In the genomic region with DNA sequence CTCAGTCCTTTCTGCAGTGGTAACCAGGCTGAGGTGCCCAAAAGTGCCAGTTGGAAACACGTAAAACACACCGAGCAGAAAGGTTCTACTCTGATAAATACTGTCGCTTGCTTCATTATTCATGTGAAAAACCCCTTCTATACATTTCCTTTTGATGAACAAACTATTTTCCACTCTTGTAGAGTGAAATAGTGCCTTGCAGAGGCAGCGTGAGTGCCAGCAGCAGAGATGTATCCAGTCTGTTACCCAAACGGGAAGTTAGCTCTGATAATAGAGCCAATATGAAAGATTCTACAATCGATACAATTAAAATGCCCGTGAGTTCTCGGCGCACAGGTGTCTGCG, we compare ENCODE assay signal across 9 cellular contexts. TPM values are rescaled to one million over a fixed set of nuclear protein-coding genes. Genes with fewer than 3 reads are reported as not detected.
DNase-seq lines count a peak whose midpoint lies in the region; ATAC-seq, FAIRE-seq and TF ChIP-seq lines count a peak whose summit lies in the region.
"Had no signal": no experiment of that assay in that cellular context is flagged by ENCODE, and none has a peak within 500 bp of the region (broad histone marks: within the 10 kb centered on the region; RNA-seq: fewer than 3 reads in every experiment).

No MANE protein-coding gene starts in this region.

- H3K9me2 ChIP-seq in OCI-LY7 (ENCODE audit: insufficient read depth, low read length) = no peaks in the 10 kb centered on the region

- peak overlapping the region; percentile 82 to 92 (median 87) for H3K4me3 Mint-ChIP-seq in CD8-positive, alpha-beta memory T cell

- dilution Hi-C loops in endothelial cell of umbilical vein (cut with MboI; ENCODE audit: extremely low pct_ligation_motif_present, low sequenced_read_pairs) = no loop called here

- H3K4me2 ChIP-seq in OCI-LY7 (ENCODE audit: low read length) (peak overlapping the region; percentile 56), endothelial cell of umbilical vein (ENCODE audit: insufficient read depth, low read length) (peak overlapping the region; percentile 69)

- CTCF ChIA-PET in CD8-positive, alpha-beta memory T cell (lab: Charles Lee) = no interaction called here
- CTCF ChIA-PET in OCI-LY7 (lab: Charles Lee; ENCODE audit: unreplicated experiment) (no interaction called here), endothelial cell of umbilical vein (lab: Charles Lee) (no interaction called here)

- no peak for ATAC-seq in GM21737 (IDR thresholded peaks at IDR 0.05; ENCODE audit: unreplicated experiment)
- ATAC-seq in mucosa of descending colon = no peak

- intact Hi-C loops in OCI-LY7 (cut with micrococcal nuclease; ENCODE audit: unreplicated experiment) (no loop called here), endothelial cell of umbilical vein (cut with micrococcal nuclease) (loop anchor here (5.0 kb wide), 1 partner anchor 33 kb away; the partner anchor contains the start of gene ABHD16B), mucosa of descending colon (cut with DNase I, micrococcal nuclease) (no loop called here)

- no peaks in the 10 kb centered on the region for H3K79me2 ChIP-seq in OCI-LY7 (ENCODE audit: insufficient read depth, low read depth, low read length)
- no peaks in the 10 kb centered on the region for H3K79me2 ChIP-seq in endothelial cell of umbilical vein (ENCODE audit: control insufficient read depth, insufficient read depth, low read length)

- no peaks in the 10 kb centered on the region for H3K9me1 ChIP-seq in endothelial cell of umbilical vein (replicated peaks; ENCODE audit: control insufficient read depth, extremely low read depth, insufficient read depth, low read length)

- peaks cover 9% of the 10 kb centered on the region for H3K4me1 ChIP-seq in CD8-positive, alpha-beta memory T cell (ENCODE audit: insufficient read depth, low read length)
- H3K4me1 ChIP-seq in OCI-LY7 (ENCODE audit: insufficient read depth, low read length, poor library complexity, severe bottlenecking) = peaks cover 6% of the 10 kb centered on the region
- H3K4me1 ChIP-seq in endothelial cell of umbilical vein (ENCODE audit: control insufficient read depth, extremely low read depth, insufficient read depth, low read length) = peaks cover 7% of the 10 kb centered on the region
- H3K4me1 ChIP-seq in neutrophil (ENCODE audit: control insufficient read depth in 1 of 2, insufficient read depth in 1 of 2, low read depth in 1 of 2, low read length in 1 of 2) = peaks cover 17 to 19% of the 10 kb centered on the region in 2 experiments
- peaks cover 22% of the 10 kb centered on the region for H3K4me1 ChIP-seq in mucosa of descending colon (ENCODE audit: low read depth)

- H3K36me3 Mint-ChIP-seq in CD8-positive, alpha-beta memory T cell = peaks cover 0 to 6% (median 1%) of the 10 kb centered on the region in 3 donors

- no TSS peak for BruUV-seq in OCI-LY7 (replicated peaks; lab: Mats Ljungman, UMichigan)
- BruUV-seq in endothelial cell of umbilical vein (replicated peaks; lab: Mats Ljungman, UMichigan) = no TSS peak

- H4K20me1 ChIP-seq in OCI-LY7 (ENCODE audit: insufficient read depth, low read length) (no peaks in the 10 kb centered on the region), endothelial cell of umbilical vein (replicated peaks; ENCODE audit: control insufficient read depth, extremely low read depth, insufficient read depth, low read length) (no peaks in the 10 kb centered on the region)

- H3K4me3 ChIP-seq in CD8-positive, alpha-beta memory T cell (ENCODE audit: low read length) = no peak overlapping the region
- peak overlapping the region; percentile 51 for H3K4me3 ChIP-seq in OCI-LY7 (ENCODE audit: low read depth, low read length, poor library complexity, severe bottlenecking)
- H3K4me3 ChIP-seq in endothelial cell of umbilical vein (replicated peaks in 1 of 3; ENCODE audit: insufficient read depth in 1 of 3, low read depth in 1 of 3, low read length in 3 of 3) = peak overlapping the region in 2 of 3 experiments; percentile 37 to 46
- peak overlapping the region; percentile 46 to 49 for H3K4me3 ChIP-seq in neutrophil (ENCODE audit: low read depth in 1 of 2, low read length in 1 of 2)
- H3K4me3 ChIP-seq in mucosa of descending colon = no peak overlapping the region

- H3K27me3 Mint-ChIP-seq in CD8-positive, alpha-beta memory T cell = peaks cover 41 to 42% of the 10 kb centered on the region in 2 donors

- H3K36me3 ChIP-seq in CD8-positive, alpha-beta memory T cell (ENCODE audit: insufficient read depth, low read length) = no peaks in the 10 kb centered on the region
- no peaks in the 10 kb centered on the region for H3K36me3 ChIP-seq in OCI-LY7 (ENCODE audit: insufficient read depth, low read length)
- H3K36me3 ChIP-seq in endothelial cell of umbilical vein (ENCODE audit: control insufficient read depth in 2 of 2, extremely low read depth in 1 of 2, insufficient read depth in 2 of 2, low read length in 2 of 2) = no peaks in the 10 kb centered on the region
- H3K36me3 ChIP-seq in neutrophil = no peaks in the 10 kb centered on the region
- no peaks in the 10 kb centered on the region for H3K36me3 ChIP-seq in mucosa of descending colon (ENCODE audit: low read depth)

- no peaks in the 10 kb centered on the region for H3K9me3 ChIP-seq in CD8-positive, alpha-beta memory T cell (ENCODE audit: low read length)
- H3K9me3 ChIP-seq in OCI-LY7 (ENCODE audit: low read length) = no peaks in the 10 kb centered on the region
- H3K9me3 ChIP-seq in endothelial cell of umbilical vein (replicated peaks; ENCODE audit: control insufficient read depth, insufficient read depth, low read length) = no peaks in the 10 kb centered on the region
- H3K9me3 ChIP-seq in neutrophil = no peaks in the 10 kb centered on the region
- H3K9me3 ChIP-seq in mucosa of descending colon = no peaks in the 10 kb centered on the region

- peak overlapping the region; percentile 22; the same call in 1 of the 2 replicates for H2AFZ ChIP-seq in OCI-LY7 (ENCODE audit: low read length)
- H2AFZ ChIP-seq in endothelial cell of umbilical vein (ENCODE audit: low read depth, low read length) = no peak overlapping the region

- no peak for TF ChIP-seq POLR2A in endothelial cell of umbilical vein (IDR thresholded peaks at IDR 0.05; ENCODE audit: low read depth, low read length)

- no peak overlapping the region for H3K27ac ChIP-seq in CD8-positive, alpha-beta memory T cell (ENCODE audit: low read depth, low read length)
- H3K27ac ChIP-seq in OCI-LY7 (ENCODE audit: low read depth, low read length, poor library complexity, severe bottlenecking) (no peak overlapping the region), endothelial cell of umbilical vein (ENCODE audit: insufficient read depth, low read depth, low read length) (no peak overlapping the region), neutrophil (peak overlapping the region; percentile 33)

- peaks cover 24% of the 10 kb centered on the region for H3K27me3 ChIP-seq in CD8-positive, alpha-beta memory T cell (ENCODE audit: insufficient read depth, low read length, poor library complexity, severe bottlenecking)
- H3K27me3 ChIP-seq in endothelial cell of umbilical vein (ENCODE audit: control insufficient read depth in 2 of 2, insufficient read depth in 2 of 2, low read length in 2 of 2) (peaks cover 18 to 32% of the 10 kb centered on the region in 2 experiments), neutrophil (peaks cover 85% of the 10 kb centered on the region)

- peaks cover 0 to 3% (median 0%) of the 10 kb centered on the region in 5 donors for H3K9me3 Mint-ChIP-seq in CD8-positive, alpha-beta memory T cell

- H3K27ac Mint-ChIP-seq in CD8-positive, alpha-beta memory T cell = peak overlapping the region in 2 of 8 donors; percentile 48 to 84

- POLR2A ChIA-PET in CD8-positive, alpha-beta memory T cell (lab: Charles Lee) = interaction anchor here (0.6 kb wide), 1 partner anchor 320 kb away, joined by 4 read pairs; no protein-coding TSS in a partner anchor
- POLR2A ChIA-PET in OCI-LY7 (lab: Charles Lee) = no interaction called here
- POLR2A ChIA-PET in endothelial cell of umbilical vein (lab: Charles Lee) = no interaction called here

- FAIRE-seq in endothelial cell of umbilical vein (lab: Jason Lieb, UNC) = no peak
- FAIRE-seq: GM18507 had no signal

- DNase-seq in CD8-positive, alpha-beta memory T cell = no peak
- DNase-seq in OCI-LY7 (ENCODE audit: low spot score) = no peak
- peak; percentile 26 for DNase-seq in endothelial cell of umbilical vein (ENCODE audit: low read depth, low spot score)
- no peak for DNase-seq in NCI-H187 treated with DMSO at 0.1 percent for 48 hours (lab: John Stamatoyannopoulos, UW)
- no peak for DNase-seq in COR-L47 (lab: John Stamatoyannopoulos, UW)
- DNase-seq in mucosa of descending colon = no peak

- H3K4me1 Mint-ChIP-seq in CD8-positive, alpha-beta memory T cell = peaks cover 10% of the 10 kb centered on the region in 3 donors

- no peak overlapping the region for H3K9ac ChIP-seq in endothelial cell of umbilical vein (replicated peaks; ENCODE audit: extremely low read depth, insufficient read depth, low read length)

- TF ChIP-seq CTCF in OCI-LY7 (conservative IDR thresholded peaks at IDR 0.05; ENCODE audit: low read length) (no peak), endothelial cell of umbilical vein (IDR thresholded peaks at IDR 0.05; ENCODE audit: extremely low read depth in 1 of 2, insufficient read depth in 1 of 2, low read depth in 1 of 2, low read length in 2 of 2) (no peak), neutrophil (IDR thresholded peaks at IDR 0.05) (no peak), mucosa of descending colon (IDR thresholded peaks at IDR 0.05) (no peak)

RNA-seq across cellular contexts. Expression of gene ZBTB46, which starts 1.5 kb away (rescaled TPM):
- under 1 TPM; 0.31 to 0.39 TPM for total RNA-seq in CD8-positive, alpha-beta memory T cell
- 0.08 TPM for polyA plus RNA-seq in CD8-positive, alpha-beta memory T cell
- total RNA-seq in OCI-LY7 (2014; rRNA removed; shearing (Covaris generic)) = 0.57 and 1.3 TPM in 2 replicates
- total RNA-seq in OCI-LY7 (2022) (0.67 and 1.1 TPM in 2 replicates), endothelial cell of umbilical vein (4.3 and 7.1 TPM in 2 replicates), mucosa of descending colon (1 to 10 TPM; 3.1 to 5.7 (median 3.3) TPM)
- polyA plus RNA-seq in endothelial cell of umbilical vein = 1.3 TPM in 2 replicates
- polyA plus RNA-seq in endothelial cell of umbilical vein (2011; cell fraction: cytosol; rRNA removed) = 0.76 and 1.3 TPM in 2 replicates
- polyA plus RNA-seq in endothelial cell of umbilical vein (2011; cell fraction: nucleus; rRNA removed) = 2.0 and 2.3 TPM in 2 replicates
- polyA plus RNA-seq in endothelial cell of umbilical vein (2012) = 1.7 and 2.5 TPM in 2 replicates
- polyA minus RNA-seq in endothelial cell of umbilical vein = 5.8 and 6.6 TPM in 2 replicates
- polyA minus RNA-seq in endothelial cell of umbilical vein (2011; cell fraction: cytosol; rRNA and poly(A)+ RNA removed) = 18.6 TPM
- polyA minus RNA-seq in endothelial cell of umbilical vein (2011; cell fraction: nucleus; rRNA and poly(A)+ RNA removed) = 2.4 and 3.6 TPM in 2 replicates

RNA-seq across cellular contexts. Expression of gene ABHD16B, which starts 31.7 kb away (rescaled TPM):
- not detected for total RNA-seq in CD8-positive, alpha-beta memory T cell
- not detected for polyA plus RNA-seq in CD8-positive, alpha-beta memory T cell
- not detected in 2 replicates for total RNA-seq in OCI-LY7 (2014; rRNA removed; shearing (Covaris generic))
- 0.29 TPM in 1 of 2 replicates, not detected in the other for total RNA-seq in OCI-LY7 (2022)
- total RNA-seq in endothelial cell of umbilical vein = not detected in 2 replicates
- not detected in 2 replicates for polyA plus RNA-seq in endothelial cell of umbilical vein
- not detected in 2 replicates for polyA plus RNA-seq in endothelial cell of umbilical vein (2011; cell fraction: cytosol; rRNA removed)
- not detected in 2 replicates for polyA plus RNA-seq in endothelial cell of umbilical vein (2011; cell fraction: nucleus; rRNA removed)
- not detected in 2 replicates for polyA plus RNA-seq in endothelial cell of umbilical vein (2012)
- not detected in 2 replicates for polyA minus RNA-seq in endothelial cell of umbilical vein
- not detected for polyA minus RNA-seq in endothelial cell of umbilical vein (2011; cell fraction: cytosol; rRNA and poly(A)+ RNA removed)
- polyA minus RNA-seq in endothelial cell of umbilical vein (2011; cell fraction: nucleus; rRNA and poly(A)+ RNA removed) = not detected in 2 replicates
- not detected for total RNA-seq in mucosa of descending colon

RNA-seq across cellular contexts. Expression of gene TPD52L2, which starts 35.5 kb away (rescaled TPM):
- 10 to 100 TPM; 60.0 to 64.4 TPM for total RNA-seq in CD8-positive, alpha-beta memory T cell
- polyA plus RNA-seq in CD8-positive, alpha-beta memory T cell = 72.1 TPM
- 27.2 and 28.6 TPM in 2 replicates for total RNA-seq in OCI-LY7 (2014; rRNA removed; shearing (Covaris generic))
- 47.0 and 51.0 TPM in 2 replicates for total RNA-seq in OCI-LY7 (2022)
- total RNA-seq in endothelial cell of umbilical vein = 114 and 123 TPM in 2 replicates
- polyA plus RNA-seq in endothelial cell of umbilical vein = 142 and 151 TPM in 2 replicates
- 153 and 166 TPM in 2 replicates for polyA plus RNA-seq in endothelial cell of umbilical vein (2011; cell fraction: cytosol; rRNA removed)
- 111 and 114 TPM in 2 replicates for polyA plus RNA-seq in endothelial cell of umbilical vein (2011; cell fraction: nucleus; rRNA removed)
- polyA plus RNA-seq in endothelial cell of umbilical vein (2012) = 140 and 153 TPM in 2 replicates
- 102 and 111 TPM in 2 replicates for polyA minus RNA-seq in endothelial cell of umbilical vein
- polyA minus RNA-seq in endothelial cell of umbilical vein (2011; cell fraction: cytosol; rRNA and poly(A)+ RNA removed) = 112 TPM
- 33.5 and 36.6 TPM in 2 replicates for polyA minus RNA-seq in endothelial cell of umbilical vein (2011; cell fraction: nucleus; rRNA and poly(A)+ RNA removed)
- 10 to 100 TPM; 48.7 to 71.7 (median 55.7) TPM for total RNA-seq in mucosa of descending colon

Comparison
In these comparisons a context has a peak if more than half of its experiments do, and no peak if none do; other contexts are left out.
1. H3K4me3 ChIP-seq: peak in OCI-LY7 (single experiment), endothelial cell of umbilical vein (2 of 3) and neutrophil (2 of 2); none in CD8-positive, alpha-beta memory T cell (single experiment) and mucosa of descending colon (single experiment).